ENCODE assay signal across 1 cellular context in the genomic region with DNA sequence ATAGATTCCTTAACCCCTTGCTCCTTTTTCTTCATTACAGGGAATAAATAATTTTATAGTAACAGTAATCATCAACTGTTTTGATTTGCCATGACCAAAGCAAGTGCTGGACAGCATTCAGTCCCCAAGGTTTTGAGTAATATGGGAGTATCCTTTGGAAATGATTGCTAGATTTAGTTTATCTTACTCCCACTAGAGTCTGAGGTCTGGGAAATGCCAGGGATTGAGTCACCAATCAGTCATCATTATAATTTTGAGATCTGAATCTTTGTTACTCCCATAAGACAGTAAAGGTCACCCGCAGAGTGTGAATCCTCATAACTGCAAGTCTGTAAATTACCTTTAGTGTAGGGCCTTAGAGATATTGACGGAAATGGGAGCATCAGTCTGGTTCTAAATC.
TF ChIP-seq lines count a peak whose summit lies in the region.

No MANE protein-coding gene starts in this region.

TF ChIP-seq in SK-N-SH, 30 proteins besides CTCF, POLR2A, EP300 and RAD21 (continued from another document):
- TF ChIP-seq, protein P1, sequence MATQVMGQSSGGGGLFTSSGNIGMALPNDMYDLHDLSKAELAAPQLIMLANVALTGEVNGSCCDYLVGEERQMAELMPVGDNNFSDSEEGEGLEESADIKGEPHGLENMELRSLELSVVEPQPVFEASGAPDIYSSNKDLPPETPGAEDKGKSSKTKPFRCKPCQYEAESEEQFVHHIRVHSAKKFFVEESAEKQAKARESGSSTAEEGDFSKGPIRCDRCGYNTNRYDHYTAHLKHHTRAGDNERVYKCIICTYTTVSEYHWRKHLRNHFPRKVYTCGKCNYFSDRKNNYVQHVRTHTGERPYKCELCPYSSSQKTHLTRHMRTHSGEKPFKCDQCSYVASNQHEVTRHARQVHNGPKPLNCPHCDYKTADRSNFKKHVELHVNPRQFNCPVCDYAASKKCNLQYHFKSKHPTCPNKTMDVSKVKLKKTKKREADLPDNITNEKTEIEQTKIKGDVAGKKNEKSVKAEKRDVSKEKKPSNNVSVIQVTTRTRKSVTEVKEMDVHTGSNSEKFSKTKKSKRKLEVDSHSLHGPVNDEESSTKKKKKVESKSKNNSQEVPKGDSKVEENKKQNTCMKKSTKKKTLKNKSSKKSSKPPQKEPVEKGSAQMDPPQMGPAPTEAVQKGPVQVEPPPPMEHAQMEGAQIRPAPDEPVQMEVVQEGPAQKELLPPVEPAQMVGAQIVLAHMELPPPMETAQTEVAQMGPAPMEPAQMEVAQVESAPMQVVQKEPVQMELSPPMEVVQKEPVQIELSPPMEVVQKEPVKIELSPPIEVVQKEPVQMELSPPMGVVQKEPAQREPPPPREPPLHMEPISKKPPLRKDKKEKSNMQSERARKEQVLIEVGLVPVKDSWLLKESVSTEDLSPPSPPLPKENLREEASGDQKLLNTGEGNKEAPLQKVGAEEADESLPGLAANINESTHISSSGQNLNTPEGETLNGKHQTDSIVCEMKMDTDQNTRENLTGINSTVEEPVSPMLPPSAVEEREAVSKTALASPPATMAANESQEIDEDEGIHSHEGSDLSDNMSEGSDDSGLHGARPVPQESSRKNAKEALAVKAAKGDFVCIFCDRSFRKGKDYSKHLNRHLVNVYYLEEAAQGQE (IDR thresholded peaks at IDR 0.05; ENCODE audit: low read depth, low read length) = 0 out of 2 replicates have a peak, but pooled peaks have one; percentile 48
- TF ChIP-seq, protein P2, sequence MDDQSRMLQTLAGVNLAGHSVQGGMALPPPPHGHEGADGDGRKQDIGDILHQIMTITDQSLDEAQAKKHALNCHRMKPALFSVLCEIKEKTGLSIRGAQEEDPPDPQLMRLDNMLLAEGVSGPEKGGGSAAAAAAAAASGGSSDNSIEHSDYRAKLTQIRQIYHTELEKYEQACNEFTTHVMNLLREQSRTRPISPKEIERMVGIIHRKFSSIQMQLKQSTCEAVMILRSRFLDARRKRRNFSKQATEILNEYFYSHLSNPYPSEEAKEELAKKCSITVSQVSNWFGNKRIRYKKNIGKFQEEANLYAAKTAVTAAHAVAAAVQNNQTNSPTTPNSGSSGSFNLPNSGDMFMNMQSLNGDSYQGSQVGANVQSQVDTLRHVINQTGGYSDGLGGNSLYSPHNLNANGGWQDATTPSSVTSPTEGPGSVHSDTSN (IDR thresholded peaks at IDR 0.05) = peak; percentile 34; the same call in 1 of the 2 replicates
TF ChIP-seq in SK-N-SH: peak in this region for 4.
